ENCODE assay signal across 1 cellular context in genomic region chr15:73994912-73995622, GRCh38.
TF ChIP-seq lines count a peak whose summit lies in the region.

No MANE protein-coding gene starts in this region.

TF ChIP-seq in A549, 52 proteins besides CTCF, POLR2A, EP300 and RAD21 (continued from another document):
- TF ChIP-seq, protein P1, sequence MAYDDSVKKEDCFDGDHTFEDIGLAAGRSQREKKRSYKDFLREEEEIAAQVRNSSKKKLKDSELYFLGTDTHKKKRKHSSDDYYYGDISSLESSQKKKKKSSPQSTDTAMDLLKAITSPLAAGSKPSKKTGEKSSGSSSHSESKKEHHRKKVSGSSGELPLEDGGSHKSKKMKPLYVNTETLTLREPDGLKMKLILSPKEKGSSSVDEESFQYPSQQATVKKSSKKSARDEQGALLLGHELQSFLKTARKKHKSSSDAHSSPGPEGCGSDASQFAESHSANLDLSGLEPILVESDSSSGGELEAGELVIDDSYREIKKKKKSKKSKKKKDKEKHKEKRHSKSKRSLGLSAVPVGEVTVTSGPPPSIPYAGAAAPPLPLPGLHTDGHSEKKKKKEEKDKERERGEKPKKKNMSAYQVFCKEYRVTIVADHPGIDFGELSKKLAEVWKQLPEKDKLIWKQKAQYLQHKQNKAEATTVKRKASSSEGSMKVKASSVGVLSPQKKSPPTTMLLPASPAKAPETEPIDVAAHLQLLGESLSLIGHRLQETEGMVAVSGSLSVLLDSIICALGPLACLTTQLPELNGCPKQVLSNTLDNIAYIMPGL (CRISPR knock-in tag; IDR thresholded peaks at IDR 0.05; ENCODE audit: borderline replicate concordance): no peak
- TF ChIP-seq NPAS2 (CRISPR knock-in tag; IDR thresholded peaks at IDR 0.05; ENCODE audit: borderline replicate concordance): no peak
- TF ChIP-seq JUN (IDR thresholded peaks at IDR 0.05): no peak
